In genomic region chr2:119373907-119374745, GRCh38 we compare ENCODE assay signal across 4 cellular contexts. TPM values are rescaled to one million over a fixed set of nuclear protein-coding genes. Genes with fewer than 3 reads are reported as not detected.
"Had no signal": no experiment of that assay in that cellular context is flagged by ENCODE, and none has a peak within 500 bp of the region (broad histone marks: within the 10 kb centered on the region; RNA-seq: fewer than 3 reads in every experiment).

No MANE protein-coding gene starts in this region.

RNA-seq across cellular contexts. Expression of gene TMEM37, which starts 57.5 kb away (rescaled TPM):
- total RNA-seq: kidney epithelial cell, mononuclear cell, natural killer cell, occipital lobe had no signal
